Comparison of ENCODE assay signal across 19 cellular contexts in genomic region chr2:207256026-207256425, GRCh38.
DNase-seq lines count a peak whose midpoint lies in the region; ATAC-seq, FAIRE-seq and TF ChIP-seq lines count a peak whose summit lies in the region.
"Had no signal": no experiment of that assay in that cellular context is flagged by ENCODE, and none has a peak within 500 bp of the region (broad histone marks: within the 10 kb centered on the region; RNA-seq: fewer than 3 reads in every experiment).

No MANE protein-coding gene starts in this region.

- H3K4me1 Mint-ChIP-seq in osteocyte (ENCODE audit: unreplicated experiment): peaks cover 89% of the 10 kb centered on the region

- FAIRE-seq in frontal cortex (lab: Jason Lieb, UNC): no peak
- FAIRE-seq: HTR-8/SVneo had no signal

- peak overlapping the region; percentile 91 for H3K27ac Mint-ChIP-seq in osteocyte (ENCODE audit: unreplicated experiment)
- H3K27ac Mint-ChIP-seq: activated naive CD8-positive, alpha-beta T cell had no signal

- TF ChIP-seq EP300 in esophagus muscularis mucosa (IDR thresholded peaks at IDR 0.05): no peak

- intact Hi-C loops in esophagus muscularis mucosa (cut with DNase I): loop anchor here (5.0 kb wide), 1 partner anchor 89 kb away; the partner anchor contains the start of gene KLF7

- H3K27me3 ChIP-seq in esophagus muscularis mucosa (no peaks in the 10 kb centered on the region), H7 (ENCODE audit: control insufficient read depth, insufficient read depth, low read length) (no peaks in the 10 kb centered on the region)
- H3K27me3 ChIP-seq: cardiac muscle cell had no signal

- no peak for ATAC-seq in HG03025 (IDR thresholded peaks at IDR 0.05; ENCODE audit: low FRiP score, unreplicated experiment)
- ATAC-seq: HCT116, left colon had no signal

- peaks cover 40 to 72% (median 67%) of the 10 kb centered on the region in 4 donors for H3K4me1 ChIP-seq in esophagus muscularis mucosa

- H3K27me3 Mint-ChIP-seq in osteocyte (ENCODE audit: unreplicated experiment): no peaks in the 10 kb centered on the region
- H3K27me3 Mint-ChIP-seq: activated naive CD8-positive, alpha-beta T cell had no signal

- TF ChIP-seq CTCF in esophagus muscularis mucosa (IDR thresholded peaks at IDR 0.05) (no peak), osteocyte (IDR thresholded peaks at IDR 0.05) (no peak)

- H3K36me3 Mint-ChIP-seq in osteocyte (ENCODE audit: unreplicated experiment): no peaks in the 10 kb centered on the region
- H3K36me3 Mint-ChIP-seq: activated naive CD8-positive, alpha-beta T cell had no signal

- H3K9me3 ChIP-seq in esophagus muscularis mucosa: no peaks in the 10 kb centered on the region

- TF ChIP-seq POLR2A in esophagus muscularis mucosa (IDR thresholded peaks at IDR 0.05; ENCODE audit: low read depth): no peak

- peak overlapping the region; percentile 2 to 88 (median 84) for H3K27ac ChIP-seq in esophagus muscularis mucosa (replicated peaks in 1 of 4)
- H3K27ac ChIP-seq: cardiac muscle cell had no signal

- no peak overlapping the region for H3K4me3 Mint-ChIP-seq in osteocyte (ENCODE audit: unreplicated experiment)
- H3K4me3 Mint-ChIP-seq: activated naive CD8-positive, alpha-beta T cell had no signal

- 78% methylated on average over 7 of the region's 7 CpGs for WGBS in esophagus muscularis mucosa

- no peaks in the 10 kb centered on the region for H3K36me3 ChIP-seq in esophagus muscularis mucosa
- no peaks in the 10 kb centered on the region for H3K36me3 ChIP-seq in H7 (replicated peaks; ENCODE audit: control insufficient read depth, insufficient read depth, low read length)
- H3K36me3 ChIP-seq: cardiac muscle cell had no signal

- H3K4me3 ChIP-seq in esophagus muscularis mucosa: no peak overlapping the region
- no peak overlapping the region for H3K4me3 ChIP-seq in H7 (ENCODE audit: insufficient read depth, low read depth, low read length)
- H3K4me3 ChIP-seq: cardiac muscle cell had no signal

- no peaks in the 10 kb centered on the region for H3K9me3 Mint-ChIP-seq in osteocyte (ENCODE audit: unreplicated experiment)
- H3K9me3 Mint-ChIP-seq: naive B cell had no signal

- DNase-seq in Ammon's horn (ENCODE audit: low spot score) (peak; percentile 33), NCI-H82 (lab: John Stamatoyannopoulos, UW) (peak; percentile 72), esophagus muscularis mucosa (ENCODE audit: extremely low spot score) (no peak), osteocyte (ENCODE audit: extremely low spot score, unreplicated experiment) (no peak), DMS114 treated with DMSO at 0.1 percent for 48 hours (lab: John Stamatoyannopoulos, UW; ENCODE audit: unreplicated experiment) (no peak), frontal cortex (ENCODE audit: low spot score in 2 of 2) (no peak), H7 (no peak)
- DNase-seq: activated CD4-positive, alpha-beta T cell treated with anti-CD3 and anti-CD28 coated beads, Interleukin-2, amount 50 U/mL, for 1 hour; activated T-cell treated with anti-CD3 and anti-CD28 coated beads, Interleukin-2, amount 50 U/mL, for 1 hour; effector memory CD4-positive, alpha-beta T cell; left colon; naive B cell; NCI-H1694; NCI-H524 had no signal

Comparison
In these comparisons a context has a peak if more than half of its experiments do, and no peak if none do; other contexts are left out.
1. DNase-seq: peak in Ammon's horn (single experiment) and NCI-H82 (single experiment); none in esophagus muscularis mucosa (single experiment), osteocyte (single experiment), DMS114 treated with DMSO at 0.1 percent for 48 hours (single experiment), frontal cortex (0 of 2) and H7 (single experiment).